8 cellular contexts compared by ENCODE assay signal in the genomic region with DNA sequence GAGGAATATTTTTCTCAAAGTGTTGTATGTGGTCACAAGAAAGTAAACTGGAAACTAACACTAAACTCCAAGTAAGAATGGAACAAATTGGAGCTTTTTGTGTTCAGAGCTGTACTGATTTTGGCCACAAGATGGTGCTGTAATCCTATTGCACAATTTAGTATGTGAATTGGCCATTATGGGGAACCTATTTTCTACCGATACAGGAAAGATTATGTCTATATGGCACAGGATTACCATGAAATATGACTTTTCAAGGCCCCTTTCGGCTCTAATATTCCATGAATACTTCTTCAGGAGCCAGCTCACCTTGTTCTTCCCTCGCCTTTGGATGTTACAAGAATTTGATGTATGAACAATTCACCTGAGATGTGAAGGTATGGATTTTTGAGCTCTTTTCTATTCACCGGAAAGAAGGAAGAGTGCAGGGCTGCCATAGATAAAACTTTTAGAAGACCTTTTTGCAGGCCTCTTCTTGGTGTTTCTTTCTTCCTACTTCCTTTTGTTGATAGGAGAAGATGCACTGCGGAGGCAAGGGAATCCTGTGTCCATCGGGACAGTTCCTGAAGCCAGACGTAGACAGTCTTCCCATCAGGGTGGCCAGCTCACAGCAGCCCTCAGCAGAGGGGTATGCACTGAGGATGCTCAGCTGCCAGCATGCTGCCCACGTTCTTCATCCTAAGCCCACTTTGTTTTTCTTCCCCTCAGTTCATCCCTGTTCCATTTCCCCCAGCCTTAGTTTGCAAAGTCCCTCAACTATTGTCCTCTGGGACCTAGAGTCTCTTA. TPM values are rescaled to one million over a fixed set of nuclear protein-coding genes. Genes with fewer than 3 reads are reported as not detected.
A peak's percentile ranks its signal among the peaks of the same experiment; 100 is the strongest.
DNase-seq lines count a peak whose midpoint lies in the region; ATAC-seq and TF ChIP-seq lines count a peak whose summit lies in the region.

No MANE protein-coding gene starts in this region.

- H3K4me2 ChIP-seq in DOHH2 (ENCODE audit: low read length), result no peak overlapping the region

- H3K4me1 ChIP-seq in DOHH2 (ENCODE audit: control insufficient read depth, low read length), result no peaks in the 10 kb centered on the region

- H3K9me3 ChIP-seq in DOHH2 (ENCODE audit: control insufficient read depth, insufficient read depth, low read length), result no peaks in the 10 kb centered on the region

- H3K27me3 Mint-ChIP-seq in MCF 10A (ENCODE audit: insufficient read depth, unreplicated experiment), result no peaks in the 10 kb centered on the region

- TF ChIP-seq CTCF in DOHH2 (IDR thresholded peaks at IDR 0.05; ENCODE audit: low read depth, low read length, poor library complexity, severe bottlenecking), result peak; percentile 82
- peak; percentile 86 for TF ChIP-seq CTCF in LNCAP (IDR thresholded peaks at IDR 0.05)
- peak; percentile 75 for TF ChIP-seq CTCF in MCF 10A (IDR thresholded peaks at IDR 0.05; ENCODE audit: unreplicated experiment)

- H3K4me3 Mint-ChIP-seq in MCF 10A (ENCODE audit: unreplicated experiment), result no peak overlapping the region

- H3K36me3 Mint-ChIP-seq in MCF 10A (ENCODE audit: insufficient read depth, unreplicated experiment), result peaks cover 44% of the 10 kb centered on the region

- no peak overlapping the region for H3K27ac ChIP-seq in DOHH2 (ENCODE audit: low read depth, low read length)

- H3F3A ChIP-seq in DOHH2 (ENCODE audit: control insufficient read depth, insufficient read depth), result peaks cover 10% of the 10 kb centered on the region

- ATAC-seq in GM21423 (IDR thresholded peaks at IDR 0.05; ENCODE audit: unreplicated experiment) (peak; percentile 71), SK-N-SH treated with all-trans-retinoic acid at 6 μM for 48 hours (peak; percentile 81)

- no peaks in the 10 kb centered on the region for H3K9me2 ChIP-seq in DOHH2 (replicated peaks; ENCODE audit: control insufficient read depth, low read length)

- no TSS peak for BruUV-seq in MCF 10A (replicated peaks; lab: Mats Ljungman, UMichigan)

- intact Hi-C loops in MCF 10A (cut with micrococcal nuclease), result loop anchor here (1.0 to 2.0 kb wide), 3 partner anchors 68 to 399 kb away; a partner anchor contains a TSS

- no peak overlapping the region for H3K4me3 ChIP-seq in DOHH2 (ENCODE audit: low read length)

- H3K4me1 Mint-ChIP-seq in MCF 10A (ENCODE audit: insufficient read depth, unreplicated experiment), result no peaks in the 10 kb centered on the region

- no peaks in the 10 kb centered on the region for H4K20me1 ChIP-seq in DOHH2 (ENCODE audit: control insufficient read depth, insufficient read depth, low read depth, low read length)

- no peak overlapping the region for H3K27ac Mint-ChIP-seq in MCF 10A (ENCODE audit: low read depth, unreplicated experiment)

- CTCF ChIA-PET in MCF 10A (lab: Yijun Ruan, JAX), result interaction anchor here (0.5 to 7.3 kb wide), 48 partner anchors 9 to 1450 kb away, joined by 3 to 126 read pairs (median 4); a partner anchor contains a TSS

- no peaks in the 10 kb centered on the region for H3K27me3 ChIP-seq in DOHH2 (ENCODE audit: control insufficient read depth, low read length)

- H3K79me2 ChIP-seq in DOHH2 (ENCODE audit: control insufficient read depth, low read length), result no peaks in the 10 kb centered on the region

- DNase-seq in MCF 10A (ENCODE audit: unreplicated experiment), result peak; percentile 66
- DNase-seq in kidney tubule cell (ENCODE audit: low spot score), result peak; percentile 63
- peak; percentile 12 for DNase-seq in stimulated activated CD8-positive, alpha-beta memory T cell treated with anti-CD3 and anti-CD28 coated beads, Interleukin-4, amount 100 ng/mL, for 24 hours (ENCODE audit: low read depth)
- no peak for DNase-seq in COLO829 (ENCODE audit: low spot score)

- H3K36me3 ChIP-seq in DOHH2 (ENCODE audit: control insufficient read depth, low read length), result peaks cover 35% of the 10 kb centered on the region

- H3K9me3 Mint-ChIP-seq in MCF 10A (ENCODE audit: unreplicated experiment), result no peaks in the 10 kb centered on the region

- POLR2A ChIA-PET in MCF 10A (lab: Yijun Ruan, JAX), result interaction anchor here (0.7 to 3.9 kb wide), 5 partner anchors 9 to 317 kb away, joined by 3 to 20 read pairs (median 7); a partner anchor contains a TSS

TF ChIP-seq in SK-N-SH treated with all-trans-retinoic acid at 6 μM for 48 hours, 23 proteins besides CTCF, POLR2A, EP300 and RAD21:
- no peak for TF ChIP-seq ARNTL (CRISPR knock-in tag; IDR thresholded peaks at IDR 0.05; ENCODE audit: borderline replicate concordance, low read depth)
- TF ChIP-seq RARB (CRISPR knock-in tag; IDR thresholded peaks at IDR 0.05), result no peak
- no peak for TF ChIP-seq SNAI2 (CRISPR knock-in tag; IDR thresholded peaks at IDR 0.05)
- no peak for TF ChIP-seq ZFP3 (CRISPR knock-in tag; IDR thresholded peaks at IDR 0.05)
- no peak for TF ChIP-seq ZFP30 (CRISPR knock-in tag; IDR thresholded peaks at IDR 0.05)
- TF ChIP-seq OSR1 (CRISPR knock-in tag; IDR thresholded peaks at IDR 0.05), result no peak
- no peak for TF ChIP-seq BACH2 (CRISPR knock-in tag; IDR thresholded peaks at IDR 0.05; ENCODE audit: borderline replicate concordance)
- TF ChIP-seq PPARA (CRISPR knock-in tag; IDR thresholded peaks at IDR 0.05; ENCODE audit: borderline replicate concordance), result no peak
- no peak for TF ChIP-seq ZNF70 (CRISPR knock-in tag; IDR thresholded peaks at IDR 0.05)
- no peak for TF ChIP-seq ZNF8 (CRISPR knock-in tag; IDR thresholded peaks at IDR 0.05)
- TF ChIP-seq CSDC2 (CRISPR knock-in tag; IDR thresholded peaks at IDR 0.05), result no peak
- TF ChIP-seq, protein P1, sequence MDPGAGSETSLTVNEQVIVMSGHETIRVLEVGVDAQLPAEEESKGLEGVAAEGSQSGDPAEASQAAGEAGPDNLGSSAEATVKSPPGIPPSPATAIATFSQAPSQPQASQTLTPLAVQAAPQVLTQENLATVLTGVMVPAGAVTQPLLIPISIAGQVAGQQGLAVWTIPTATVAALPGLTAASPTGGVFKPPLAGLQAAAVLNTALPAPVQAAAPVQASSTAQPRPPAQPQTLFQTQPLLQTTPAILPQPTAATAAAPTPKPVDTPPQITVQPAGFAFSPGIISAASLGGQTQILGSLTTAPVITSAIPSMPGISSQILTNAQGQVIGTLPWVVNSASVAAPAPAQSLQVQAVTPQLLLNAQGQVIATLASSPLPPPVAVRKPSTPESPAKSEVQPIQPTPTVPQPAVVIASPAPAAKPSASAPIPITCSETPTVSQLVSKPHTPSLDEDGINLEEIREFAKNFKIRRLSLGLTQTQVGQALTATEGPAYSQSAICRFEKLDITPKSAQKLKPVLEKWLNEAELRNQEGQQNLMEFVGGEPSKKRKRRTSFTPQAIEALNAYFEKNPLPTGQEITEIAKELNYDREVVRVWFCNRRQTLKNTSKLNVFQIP (CRISPR knock-in tag; IDR thresholded peaks at IDR 0.05; ENCODE audit: borderline replicate concordance, low read depth), result no peak
- TF ChIP-seq, protein P2, sequence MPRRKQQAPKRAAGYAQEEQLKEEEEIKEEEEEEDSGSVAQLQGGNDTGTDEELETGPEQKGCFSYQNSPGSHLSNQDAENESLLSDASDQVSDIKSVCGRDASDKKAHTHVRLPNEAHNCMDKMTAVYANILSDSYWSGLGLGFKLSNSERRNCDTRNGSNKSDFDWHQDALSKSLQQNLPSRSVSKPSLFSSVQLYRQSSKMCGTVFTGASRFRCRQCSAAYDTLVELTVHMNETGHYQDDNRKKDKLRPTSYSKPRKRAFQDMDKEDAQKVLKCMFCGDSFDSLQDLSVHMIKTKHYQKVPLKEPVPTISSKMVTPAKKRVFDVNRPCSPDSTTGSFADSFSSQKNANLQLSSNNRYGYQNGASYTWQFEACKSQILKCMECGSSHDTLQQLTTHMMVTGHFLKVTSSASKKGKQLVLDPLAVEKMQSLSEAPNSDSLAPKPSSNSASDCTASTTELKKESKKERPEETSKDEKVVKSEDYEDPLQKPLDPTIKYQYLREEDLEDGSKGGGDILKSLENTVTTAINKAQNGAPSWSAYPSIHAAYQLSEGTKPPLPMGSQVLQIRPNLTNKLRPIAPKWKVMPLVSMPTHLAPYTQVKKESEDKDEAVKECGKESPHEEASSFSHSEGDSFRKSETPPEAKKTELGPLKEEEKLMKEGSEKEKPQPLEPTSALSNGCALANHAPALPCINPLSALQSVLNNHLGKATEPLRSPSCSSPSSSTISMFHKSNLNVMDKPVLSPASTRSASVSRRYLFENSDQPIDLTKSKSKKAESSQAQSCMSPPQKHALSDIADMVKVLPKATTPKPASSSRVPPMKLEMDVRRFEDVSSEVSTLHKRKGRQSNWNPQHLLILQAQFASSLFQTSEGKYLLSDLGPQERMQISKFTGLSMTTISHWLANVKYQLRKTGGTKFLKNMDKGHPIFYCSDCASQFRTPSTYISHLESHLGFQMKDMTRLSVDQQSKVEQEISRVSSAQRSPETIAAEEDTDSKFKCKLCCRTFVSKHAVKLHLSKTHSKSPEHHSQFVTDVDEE (CRISPR knock-in tag; IDR thresholded peaks at IDR 0.05), result no peak
- TF ChIP-seq ZNF565 (CRISPR knock-in tag; conservative IDR thresholded peaks at IDR 0.05; ENCODE audit: low read depth), result no peak
- TF ChIP-seq, protein P3, sequence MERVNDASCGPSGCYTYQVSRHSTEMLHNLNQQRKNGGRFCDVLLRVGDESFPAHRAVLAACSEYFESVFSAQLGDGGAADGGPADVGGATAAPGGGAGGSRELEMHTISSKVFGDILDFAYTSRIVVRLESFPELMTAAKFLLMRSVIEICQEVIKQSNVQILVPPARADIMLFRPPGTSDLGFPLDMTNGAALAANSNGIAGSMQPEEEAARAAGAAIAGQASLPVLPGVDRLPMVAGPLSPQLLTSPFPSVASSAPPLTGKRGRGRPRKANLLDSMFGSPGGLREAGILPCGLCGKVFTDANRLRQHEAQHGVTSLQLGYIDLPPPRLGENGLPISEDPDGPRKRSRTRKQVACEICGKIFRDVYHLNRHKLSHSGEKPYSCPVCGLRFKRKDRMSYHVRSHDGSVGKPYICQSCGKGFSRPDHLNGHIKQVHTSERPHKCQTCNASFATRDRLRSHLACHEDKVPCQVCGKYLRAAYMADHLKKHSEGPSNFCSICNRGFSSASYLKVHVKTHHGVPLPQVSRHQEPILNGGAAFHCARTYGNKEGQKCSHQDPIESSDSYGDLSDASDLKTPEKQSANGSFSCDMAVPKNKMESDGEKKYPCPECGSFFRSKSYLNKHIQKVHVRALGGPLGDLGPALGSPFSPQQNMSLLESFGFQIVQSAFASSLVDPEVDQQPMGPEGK (CRISPR knock-in tag; IDR thresholded peaks at IDR 0.05; ENCODE audit: borderline replicate concordance), result no peak
- TF ChIP-seq ZC3H10 (CRISPR knock-in tag; IDR thresholded peaks at IDR 0.05), result no peak
- no peak for TF ChIP-seq ISL1 (CRISPR knock-in tag; IDR thresholded peaks at IDR 0.05)

RNA-seq across cellular contexts. Expression of a gene that starts 13.3 kb away (rescaled TPM):
- 27.4 and 31.2 TPM in 2 replicates for total RNA-seq in MCF 10A (2022)

RNA-seq across cellular contexts. Expression of a gene that starts 25.4 kb away (rescaled TPM):
- 36.9 and 41.8 TPM in 2 replicates for total RNA-seq in MCF 10A (2022)
